In genomic region chr11:128599729-128600128, GRCh38 we compare ENCODE assay signal across 23 cellular contexts. TPM values are rescaled to one million over a fixed set of nuclear protein-coding genes. Genes with fewer than 3 reads are reported as not detected.
DNase-seq lines count a peak whose midpoint lies in the region; ATAC-seq and TF ChIP-seq lines count a peak whose summit lies in the region.
"Had no signal": no experiment of that assay in that cellular context is flagged by ENCODE, and none has a peak within 500 bp of the region (broad histone marks: within the 10 kb centered on the region; RNA-seq: fewer than 3 reads in every experiment).

No MANE protein-coding gene starts in this region.

- H3K9me3 ChIP-seq in AG04450 (ENCODE audit: control insufficient read depth, insufficient read depth, low read length) (no peaks in the 10 kb centered on the region), spleen (no peaks in the 10 kb centered on the region)
- H3K9me3 ChIP-seq: heart left ventricle, thyroid gland had no signal

- H3K27me3 Mint-ChIP-seq in activated CD8-positive, alpha-beta T cell treated with anti-CD3 and anti-CD28 coated beads for 36 hours = no peaks in the 10 kb centered on the region

- H3K27me3 ChIP-seq in AG04450 (ENCODE audit: control insufficient read depth, insufficient read depth, low read length) (no peaks in the 10 kb centered on the region), spleen (replicated peaks in 1 of 7) (no peaks in the 10 kb centered on the region)
- H3K27me3 ChIP-seq: heart left ventricle, thyroid gland had no signal

- 89 to 98% (median 90%) methylated on average over 1 of the region's 1 CpG for WGBS in spleen, 5 donors

- H3K4me3 ChIP-seq in AG04450 (ENCODE audit: low read depth, low read length) = no peak overlapping the region
- no peak overlapping the region for H3K4me3 ChIP-seq in spleen
- H3K4me3 ChIP-seq: heart left ventricle, thyroid gland had no signal

- H3K4me1 ChIP-seq in spleen = peaks cover 0 to 67% (median 26%) of the 10 kb centered on the region in 6 donors
- H3K4me1 ChIP-seq: thyroid gland had no signal

- POLR2A ChIA-PET in AG04450 (lab: Yijun Ruan, JAX) = no interaction called here
- POLR2A ChIA-PET in activated CD8-positive, alpha-beta T cell treated with anti-CD3 and anti-CD28 coated beads for 36 hours (lab: Charles Lee) = interaction anchor here (1.0 to 1.5 kb wide), 7 partner anchors 23 to 309 kb away, joined by 3 to 4 read pairs (median 3); no protein-coding TSS in a partner anchor

- H3K27ac Mint-ChIP-seq in activated CD8-positive, alpha-beta T cell treated with anti-CD3 and anti-CD28 coated beads for 36 hours = no peak overlapping the region

- no peak overlapping the region for H3K27ac ChIP-seq in AG04450 (ENCODE audit: low read depth, low read length)
- no peak overlapping the region for H3K27ac ChIP-seq in spleen
- H3K27ac ChIP-seq: heart left ventricle, KMS-11, thyroid gland had no signal

- TF ChIP-seq POLR2A in spleen (IDR thresholded peaks at IDR 0.05) = no peak

- H3K4me3 Mint-ChIP-seq in activated CD8-positive, alpha-beta T cell treated with anti-CD3 and anti-CD28 coated beads for 36 hours = no peak overlapping the region

- H3K9me3 Mint-ChIP-seq in activated CD8-positive, alpha-beta T cell treated with anti-CD3 and anti-CD28 coated beads for 36 hours = no peaks in the 10 kb centered on the region

- H3K4me1 Mint-ChIP-seq in activated CD8-positive, alpha-beta T cell treated with anti-CD3 and anti-CD28 coated beads for 36 hours (ENCODE audit: low read depth) = peaks cover 53% of the 10 kb centered on the region

- peak; percentile 38 for ATAC-seq in activated CD8-positive, alpha-beta T cell treated with anti-CD3 and anti-CD28 coated beads for 36 hours
- ATAC-seq: esophagus mucosa, heart left ventricle, left ventricle myocardium superior had no signal

- intact Hi-C loops in activated CD8-positive, alpha-beta T cell treated with anti-CD3 and anti-CD28 coated beads for 36 hours (cut with micrococcal nuclease) = no loop called here
- intact Hi-C loops in spleen (cut with DNase I; ENCODE audit: low total_unique reads) = no loop called here

- H3K36me3 Mint-ChIP-seq in activated CD8-positive, alpha-beta T cell treated with anti-CD3 and anti-CD28 coated beads for 36 hours (ENCODE audit: low read depth) = no peaks in the 10 kb centered on the region

- CTCF ChIA-PET in AG04450 (lab: Charles Lee) = interaction anchor here (2.7 kb wide), 1 partner anchor 31 kb away, joined by 11 read pairs; no protein-coding TSS in a partner anchor
- CTCF ChIA-PET in activated CD8-positive, alpha-beta T cell treated with anti-CD3 and anti-CD28 coated beads for 36 hours (lab: Charles Lee) = interaction anchor here (0.8 to 2.7 kb wide), 10 partner anchors 9 to 427 kb away, joined by 3 to 11 read pairs (median 4); no protein-coding TSS in a partner anchor

- DNase-seq in AG04450 (ENCODE audit: low read depth, low spot score) (peak; percentile 11), EH (ENCODE audit: low read depth) (peak; percentile 84), fibroblast of peridontal ligament (ENCODE audit: extremely low read depth) (peak; percentile 36), pons (ENCODE audit: low spot score) (no peak), SHP77 treated with DMSO at 0.1 percent for 48 hours (lab: John Stamatoyannopoulos, UW) (no peak), spleen (no peak)
- no peak for DNase-seq in activated CD8-positive, alpha-beta T cell treated with anti-CD3 and anti-CD28 coated beads for 36 hours
- DNase-seq: activated effector memory CD4-positive, alpha-beta T cell treated with anti-CD3 and anti-CD28 coated beads, Interleukin-2, amount 50 U/mL, for 16 hours; AML-193; anterior cingulate cortex; cerebellar nuclear complex; COR-L47; effector CD4-positive, alpha-beta T cell; heart left ventricle; left ventricle myocardium superior; NCI-H1048; NCI-H2081 treated with DMSO at 0.1 percent for 48 hours; NCI-H510A; nucleus accumbens; stimulated activated CD4-positive, alpha-beta T cell treated with anti-CD3 and anti-CD28 coated beads, Interleukin-12 subunit alpha, Interleukin-12 subunit beta, amount 100 ng/mL, for 4 hours; thyroid gland had no signal

- no peaks in the 10 kb centered on the region for H3K36me3 ChIP-seq in spleen
- H3K36me3 ChIP-seq: heart left ventricle, thyroid gland had no signal

- no peak for TF ChIP-seq CTCF in AG04450 (IDR thresholded peaks at IDR 0.05; ENCODE audit: low read depth, low read length)
- TF ChIP-seq CTCF in activated CD8-positive, alpha-beta T cell treated with anti-CD3 and anti-CD28 coated beads for 36 hours (IDR thresholded peaks at IDR 0.05) = no peak
- no peak for TF ChIP-seq CTCF in spleen (IDR thresholded peaks at IDR 0.05 in 8 of 11, conservative IDR thresholded peaks at IDR 0.05 in 3 of 11)

RNA-seq across cellular contexts. Expression of gene ETS1, which starts 12.4 kb away (rescaled TPM):
- 32.3 and 34.6 TPM in 2 replicates for polyA plus RNA-seq in AG04450 (2011; rRNA removed)
- polyA minus RNA-seq in AG04450 (2011; rRNA and poly(A)+ RNA removed) = 51.1 and 58.3 TPM in 2 replicates
- total RNA-seq in activated CD8-positive, alpha-beta T cell treated with anti-CD3 and anti-CD28 coated beads for 36 hours = 100 to 1,000 TPM; 527 to 532 TPM
- 100 to 1,000 TPM; 328 to 455 (median 371) TPM for total RNA-seq in spleen
- 10 to 100 TPM; 58.1 to 95.2 (median 90.3) TPM for polyA plus RNA-seq in spleen

Comparison
In these comparisons a context has a peak if more than half of its experiments do, and no peak if none do; other contexts are left out.
1. DNase-seq: peak in AG04450 (single experiment), EH (single experiment) and fibroblast of peridontal ligament (single experiment); none in activated CD8-positive, alpha-beta T cell treated with anti-CD3 and anti-CD28 coated beads for 36 hours (single experiment), pons (single experiment), SHP77 treated with DMSO at 0.1 percent for 48 hours (single experiment) and spleen (single experiment).